Comparison of ENCODE assay signal across 13 cellular contexts in genomic region chr12:103839103-103839502, GRCh38. TPM values are rescaled to one million over a fixed set of nuclear protein-coding genes. Genes with fewer than 3 reads are reported as not detected.
A peak's percentile ranks its signal among the peaks of the same experiment; 100 is the strongest.
DNase-seq lines count a peak whose midpoint lies in the region; ATAC-seq, FAIRE-seq and TF ChIP-seq lines count a peak whose summit lies in the region.
"Had no signal": no experiment of that assay in that cellular context is flagged by ENCODE, and none has a peak within 500 bp of the region (broad histone marks: within the 10 kb centered on the region; RNA-seq: fewer than 3 reads in every experiment).

No MANE protein-coding gene starts in this region.

- no peak overlapping the region for H3K4me2 ChIP-seq in K562 (ENCODE audit: insufficient read depth, low read length)
- H3K4me2 ChIP-seq in HepG2 (ENCODE audit: low read depth, low read length): peak overlapping the region; percentile 82

- H3K4me3 ChIP-seq in MG63 (peak overlapping the region; percentile 93), K562 (no peak overlapping the region), HepG2 (replicated peaks in 1 of 3; ENCODE audit: insufficient read depth in 1 of 3, low read depth in 2 of 3, low read length in 3 of 3) (peak overlapping the region; percentile 74 to 82 (median 75)), transverse colon (peak overlapping the region; percentile 6 to 97 (median 83))

- in situ Hi-C loops in K562 (cut with MboI) (no loop called here), HepG2 (cut with HindIII; ENCODE audit: extremely low pct_ligation_motif_present, low pct_unique_long_range_greater_than_20kb) (no loop called here), transverse colon (cut with MboI; ENCODE audit: low pct_ligation_motif_present in 1 of 4, low pct_unique_long_range_greater_than_20kb in 1 of 4, low sequenced_read_pairs in 3 of 4) (no loop called here)

- CTCF ChIA-PET in K562 (lab: Yijun Ruan, JAX; ENCODE audit: low intra/inter-chr PET ratio): no interaction called here
- CTCF ChIA-PET in HepG2 (lab: Yijun Ruan, JAX; ENCODE audit: low intra/inter-chr PET ratio, low total read pairs): no interaction called here

- TF ChIP-seq EP300 in K562 (IDR thresholded peaks at IDR 0.05; ENCODE audit: low read length): no peak
- TF ChIP-seq EP300 in HepG2 (IDR thresholded peaks at IDR 0.05; ENCODE audit: low read depth in 2 of 2, low read length in 2 of 2): no peak
- no peak for TF ChIP-seq EP300 in HepG2 (CRISPR knock-in tag; IDR thresholded peaks at IDR 0.05; ENCODE audit: borderline replicate concordance)
- no peak for TF ChIP-seq EP300 in transverse colon (IDR thresholded peaks at IDR 0.05; ENCODE audit: low read depth)

- no peak for ATAC-seq in K562
- peak; percentile 27 for ATAC-seq in HepG2
- ATAC-seq in GM19452 (IDR thresholded peaks at IDR 0.05; ENCODE audit: unreplicated experiment): no peak
- ATAC-seq in HG02610 (IDR thresholded peaks at IDR 0.05; ENCODE audit: unreplicated experiment): no peak
- ATAC-seq: activated CD8-positive, alpha-beta T cell treated with anti-CD3 and anti-CD28 coated beads for 36 hours; heart left ventricle had no signal

- no peaks in the 10 kb centered on the region for H3K9me1 ChIP-seq in K562 (ENCODE audit: control insufficient read depth, insufficient read depth, low read length)

- no peak for TF ChIP-seq CTCF in K562 (IDR thresholded peaks at IDR 0.05 in 2 of 3, conservative IDR thresholded peaks at IDR 0.05 in 1 of 3; ENCODE audit: insufficient read depth in 2 of 3, low read depth in 1 of 3, low read length in 3 of 3)
- TF ChIP-seq CTCF in HepG2 (CRISPR knock-in tag; IDR thresholded peaks at IDR 0.05): no peak
- TF ChIP-seq CTCF in transverse colon (IDR thresholded peaks at IDR 0.05): no peak

- H3K36me3 ChIP-seq in MG63 (peaks cover 12% of the 10 kb centered on the region; the same call in 1 of the 2 replicates), K562 (ENCODE audit: control insufficient read depth, insufficient read depth, low read length) (peaks cover 3% of the 10 kb centered on the region; the same call in 1 of the 3 replicates), HepG2 (replicated peaks in 1 of 2; ENCODE audit: control insufficient read depth in 1 of 2, insufficient read depth in 2 of 2, low read length in 2 of 2) (no peaks in the 10 kb centered on the region), transverse colon (no peaks in the 10 kb centered on the region)
- H3K36me3 ChIP-seq: heart left ventricle had no signal

- H2AFZ ChIP-seq in K562 (ENCODE audit: low read depth, low read length) (no peak overlapping the region), HepG2 (ENCODE audit: low read length) (no peak overlapping the region)

- no peaks in the 10 kb centered on the region for H3K27me3 ChIP-seq in MG63
- no peaks in the 10 kb centered on the region for H3K27me3 ChIP-seq in K562 (ENCODE audit: control insufficient read depth in 2 of 2, insufficient read depth in 2 of 2, low read length in 2 of 2)
- no peaks in the 10 kb centered on the region; a peak in 1 of 5 replicates for H3K27me3 ChIP-seq in HepG2 (ENCODE audit: control insufficient read depth in 1 of 2, insufficient read depth in 2 of 2, low read length in 2 of 2)
- H3K27me3 ChIP-seq in transverse colon: no peaks in the 10 kb centered on the region
- H3K27me3 ChIP-seq: heart left ventricle had no signal

- no TSS peak for BruUV-seq in K562 (replicated peaks; lab: Mats Ljungman, UMichigan)
- BruUV-seq in HepG2 (replicated peaks; lab: Mats Ljungman, UMichigan): no TSS peak

- H3K9ac ChIP-seq in K562 (ENCODE audit: insufficient read depth in 1 of 2, low read depth in 2 of 2, low read length in 2 of 2): 0 out of 4 replicates have a peak overlapping the region, but pooled peaks of 1 of the 2 experiments have one; percentile 39
- H3K9ac ChIP-seq in HepG2 (ENCODE audit: insufficient read depth, low read depth, low read length): peak overlapping the region; percentile 72

- H3K4me1 ChIP-seq in K562 (replicated peaks in 1 of 2; ENCODE audit: control insufficient read depth in 2 of 2, insufficient read depth in 2 of 2, low read length in 2 of 2) (peaks cover 10 to 25% of the 10 kb centered on the region in 2 experiments; a peak in 4 of 5 replicates), HepG2 (ENCODE audit: insufficient read depth, low read length) (peaks cover 68% of the 10 kb centered on the region), transverse colon (peaks cover 0 to 45% (median 16%) of the 10 kb centered on the region in 4 donors)

- POLR2A ChIA-PET in K562 (lab: Yijun Ruan, JAX) (no interaction called here), HepG2 (lab: Yijun Ruan, JAX) (interaction anchor here (3.0 kb wide), 1 partner anchor 91 kb away, joined by 15 read pairs; the partner anchor contains the start of gene HSP90B1)

- H4K20me1 ChIP-seq in K562 (replicated peaks; ENCODE audit: control insufficient read depth, insufficient read depth, low read length): peaks cover 5% of the 10 kb centered on the region; the same call in 1 of the 2 replicates
- H4K20me1 ChIP-seq in HepG2 (ENCODE audit: insufficient read depth, low read length): peaks cover 14% of the 10 kb centered on the region

- intact Hi-C loops in K562 (cut with micrococcal nuclease) (no loop called here), HepG2 (cut with micrococcal nuclease; ENCODE audit: unreplicated experiment) (loop anchor here (5.0 kb wide), 1 partner anchor 37 kb away; no protein-coding TSS in a partner anchor), transverse colon (cut with DNase I; ENCODE audit: low total_unique reads) (no loop called here)

- TF ChIP-seq POLR2A in K562 (conservative IDR thresholded peaks at IDR 0.05) (no peak), HepG2 (IDR thresholded peaks at IDR 0.05; ENCODE audit: insufficient read depth in 1 of 2, low read depth in 2 of 2, low read length in 2 of 2) (no peak), transverse colon (IDR thresholded peaks at IDR 0.05) (no peak)

- H3K79me2 ChIP-seq in K562 (ENCODE audit: control insufficient read depth, insufficient read depth, low read length) (peaks cover 56% of the 10 kb centered on the region), HepG2 (ENCODE audit: insufficient read depth, low read length) (peaks cover 54% of the 10 kb centered on the region)

- DNase-seq in MG63: peak; percentile 12
- no peak for DNase-seq in K562 (ENCODE audit: extremely low read depth in 1 of 4, low spot score in 3 of 4)
- DNase-seq in HepG2 (ENCODE audit: low spot score): peak; percentile 30
- no peak for DNase-seq in transverse colon
- DNase-seq in DMS153 treated with DMSO at 0.1 percent for 48 hours (lab: John Stamatoyannopoulos, UW; ENCODE audit: unreplicated experiment): no peak
- DNase-seq: activated CD8-positive, alpha-beta T cell treated with anti-CD3 and anti-CD28 coated beads for 36 hours; activated naive CD4-positive, alpha-beta T cell treated with Interleukin-2 at 50 U/mL for 16 hours; DMS79; H7; heart left ventricle; stimulated activated CD4-positive, alpha-beta T cell treated with anti-CD3 and anti-CD28 coated beads, Interleukin-4, amount 100 ng/mL, for 24 hours had no signal

- WGBS in K562 (ENCODE audit: insufficient coverage, low coverage, missing lambda C conversion rate): 69% methylated on average over 4 of the region's 4 CpGs
- WGBS in HepG2 (ENCODE audit: low lambda C conversion rate): 0% methylated on average over 4 of the region's 4 CpGs
- WGBS in transverse colon (ENCODE audit: low coverage in 1 of 2), 2 donors: 62 to 69% methylated on average over 3 to 4 of the region's 4 CpGs

- no peak for FAIRE-seq in K562 (lab: Jason Lieb, UNC)
- FAIRE-seq in HepG2 (lab: Jason Lieb, UNC): peak; percentile 58

- no peaks in the 10 kb centered on the region for H3K9me3 ChIP-seq in MG63
- H3K9me3 ChIP-seq in K562 (replicated peaks; ENCODE audit: control insufficient read depth, insufficient read depth, low read depth, low read length): no peaks in the 10 kb centered on the region
- H3K9me3 ChIP-seq in HepG2 (ENCODE audit: low read length): no peaks in the 10 kb centered on the region
- no peaks in the 10 kb centered on the region for H3K9me3 ChIP-seq in transverse colon
- H3K9me3 ChIP-seq: heart left ventricle had no signal

- no peak for TF ChIP-seq RAD21 in K562 (CRISPR knock-in tag; conservative IDR thresholded peaks at IDR 0.05 in 1 of 2, IDR thresholded peaks at IDR 0.05 in 1 of 2)
- no peak for TF ChIP-seq RAD21 in HepG2 (CRISPR knock-in tag; IDR thresholded peaks at IDR 0.05)

- H3K27ac ChIP-seq in K562 (ENCODE audit: extremely low read depth, low read depth, low read length) (no peak overlapping the region), HepG2 (ENCODE audit: extremely low read length, insufficient read depth, low read length) (peak overlapping the region; percentile 68), transverse colon (peak overlapping the region; percentile 13 to 92 (median 86))

RNA-seq across cellular contexts. Expression of gene NT5DC3, which starts 1.9 kb away (rescaled TPM):
- 10.9 and 11.8 TPM in 2 replicates for total RNA-seq in MG63 (2014; rRNA removed; shearing (Covaris generic); ENCODE audit: low replicate concordance)
- 39.6 and 65.6 TPM in 2 replicates for total RNA-seq in K562 (2011; cell fraction: chromatin; rRNA removed; ENCODE audit: low replicate concordance)
- 22.3 and 29.6 TPM in 2 replicates for total RNA-seq in K562 (2011; cell fraction: nucleolus; rRNA removed)
- 35.5 and 41.1 TPM in 2 replicates for total RNA-seq in K562 (2011; cell fraction: nucleoplasm; rRNA removed)
- 20.4 and 24.5 TPM in 2 replicates for total RNA-seq in K562 (2014; rRNA removed)
- 29.8 and 33.2 TPM in 2 replicates for total RNA-seq in K562 (2014; rRNA removed; fragmentation: Illumina TruSeq; extraction: Trizol)
- total RNA-seq in K562 (2015; rRNA removed; fragmentation: Illumina TruSeq; extraction: Trizol): 23.5 and 25.7 TPM in 2 replicates
- 26.2 and 30.7 TPM in 2 replicates for total RNA-seq in K562 (2021)
- 6.3 and 11.0 TPM in 2 replicates for polyA plus RNA-seq in K562 (2011; rRNA removed)
- 3.8 and 11.5 TPM in 2 replicates for polyA plus RNA-seq in K562 (2011; cell fraction: cytosol; rRNA removed)
- polyA plus RNA-seq in K562 (2011; cell fraction: nucleus; rRNA removed): 12.9 and 20.4 TPM in 2 replicates
- polyA plus RNA-seq in K562 (2012): 6.8 and 9.8 TPM in 2 replicates
- 14.9 and 16.2 TPM in 2 replicates for polyA plus RNA-seq in K562 (2014; fragmentation: Illumina TruSeq; extraction: Trizol)
- polyA plus RNA-seq in K562 (2014; fragmentation: Nextera tagmentation; extraction: Ambion mirVana): 10 to 100 TPM; 14.2 to 33.5 TPM
- polyA plus RNA-seq in K562 (2014; rRNA removed): 18.8 and 19.8 TPM in 2 replicates
- polyA minus RNA-seq in K562 (2011; rRNA and poly(A)+ RNA removed): 12.7 and 24.4 TPM in 2 replicates
- polyA minus RNA-seq in K562 (2011; cell fraction: cytosol; rRNA and poly(A)+ RNA removed): 6.4 and 13.5 TPM in 2 replicates
- polyA minus RNA-seq in K562 (2011; cell fraction: nucleus; rRNA and poly(A)+ RNA removed): 6.9 and 22.4 TPM in 2 replicates
- 6.6 and 7.4 TPM in 2 replicates for total RNA-seq in HepG2 (2016; rRNA removed; fragmentation: Illumina TruSeq; extraction: Trizol)
- 1.7 and 2.3 TPM in 2 replicates for total RNA-seq in HepG2 (2016; cell fraction: cytosol; rRNA removed; fragmentation: Illumina TruSeq; extraction: Trizol; ENCODE audit: low read depth)
- total RNA-seq in HepG2 (2016; cell fraction: insoluble cytoplasmic fraction; rRNA removed; fragmentation: Illumina TruSeq; extraction: Trizol): 6.1 and 6.6 TPM in 2 replicates
- 2.8 and 2.9 TPM in 2 replicates for total RNA-seq in HepG2 (2016; cell fraction: membrane; rRNA removed; fragmentation: Illumina TruSeq; extraction: Trizol)
- 8.2 and 14.2 TPM in 2 replicates for total RNA-seq in HepG2 (2016; cell fraction: nucleus; rRNA removed; fragmentation: Illumina TruSeq; extraction: Trizol)
- polyA plus RNA-seq in HepG2 (2011; rRNA removed): 2.8 and 3.2 TPM in 2 replicates
- polyA plus RNA-seq in HepG2 (2011; cell fraction: cytosol; rRNA removed): 1.8 and 2.3 TPM in 2 replicates
- 4.3 and 4.9 TPM in 2 replicates for polyA plus RNA-seq in HepG2 (2011; cell fraction: nucleus; rRNA removed)
- polyA plus RNA-seq in HepG2 (2012): 2.9 and 4.9 TPM in 2 replicates
- 0.17 and 0.21 TPM in 2 replicates for polyA plus RNA-seq in HepG2 (2016; cell fraction: cytosol; fragmentation: Illumina TruSeq; extraction: Trizol; ENCODE audit: low read depth)
- 3.7 and 4.3 TPM in 2 replicates for polyA plus RNA-seq in HepG2 (2016; cell fraction: insoluble cytoplasmic fraction; fragmentation: Illumina TruSeq; extraction: Trizol; ENCODE audit: low read depth)
- polyA plus RNA-seq in HepG2 (2016; cell fraction: membrane; fragmentation: Illumina TruSeq; extraction: Trizol; ENCODE audit: low read depth): 0.42 and 0.64 TPM in 2 replicates
- polyA plus RNA-seq in HepG2 (2016; cell fraction: nucleus; fragmentation: Illumina TruSeq; extraction: Trizol; ENCODE audit: insufficient read depth, low read depth): 14.0 and 14.9 TPM in 2 replicates
- 3.9 and 6.2 TPM in 2 replicates for polyA minus RNA-seq in HepG2 (2011; rRNA and poly(A)+ RNA removed; ENCODE audit: low replicate concordance)
- polyA minus RNA-seq in HepG2 (2011; cell fraction: cytosol; rRNA and poly(A)+ RNA removed): 4.0 and 4.6 TPM in 2 replicates
- 7.8 and 12.2 TPM in 2 replicates for polyA minus RNA-seq in HepG2 (2011; cell fraction: nucleus; rRNA and poly(A)+ RNA removed)
- 10 to 100 TPM; 24.3 to 71.4 (median 54.8) TPM for total RNA-seq in transverse colon

Comparison
In these comparisons a context has a peak if more than half of its experiments do, and no peak if none do; other contexts are left out.
1. DNase-seq: peak in MG63 (single experiment) and HepG2 (single experiment); none in K562 (0 of 4), transverse colon (single experiment) and DMS153 treated with DMSO at 0.1 percent for 48 hours (single experiment).